ENCODE assay signal across 8 cellular contexts in the genomic region with DNA sequence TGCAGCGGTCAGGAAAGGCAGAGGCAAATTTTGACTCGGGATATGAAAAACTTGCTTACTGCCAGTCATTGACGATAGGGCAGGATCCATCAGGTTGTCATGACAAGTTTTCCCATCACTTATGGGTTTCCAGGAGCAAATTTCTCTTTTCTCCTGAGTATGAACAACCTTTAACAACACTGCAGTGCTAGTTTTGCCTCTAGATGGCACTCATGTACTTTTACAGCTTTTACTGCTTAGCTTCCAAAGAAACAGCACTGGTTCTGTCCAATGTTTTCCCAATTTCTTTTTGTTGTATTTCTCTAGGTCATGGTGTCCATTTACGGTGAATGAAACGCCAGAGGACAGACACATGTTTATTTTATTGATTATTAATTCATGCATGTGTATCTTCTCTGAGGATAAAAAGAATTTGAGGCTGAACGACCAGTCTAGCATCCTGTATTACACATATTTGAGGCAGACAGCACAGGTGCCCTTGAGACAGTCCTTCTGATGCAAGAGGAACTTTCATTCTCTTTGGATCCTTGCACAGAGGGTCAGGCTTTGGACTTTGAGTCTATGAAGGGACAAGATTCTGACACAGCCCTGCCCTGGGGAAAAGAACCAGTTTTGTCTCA.
DNase-seq lines count a peak whose midpoint lies in the region; ATAC-seq lines count a peak whose summit lies in the region.

No MANE protein-coding gene starts in this region.

- no peaks in the 10 kb centered on the region for H3K9me3 ChIP-seq in mesenchymal stem cell (ENCODE audit: control insufficient read depth, low read length)

- no peak overlapping the region for H3K27ac ChIP-seq in mesenchymal stem cell (ENCODE audit: low read length, poor library complexity, severe bottlenecking)

- no peak overlapping the region for H3K4me3 ChIP-seq in mesenchymal stem cell (ENCODE audit: insufficient read depth in 1 of 2, low read depth in 1 of 2, low read length in 2 of 2)

- H2BK12ac ChIP-seq in mesenchymal stem cell (ENCODE audit: low read length in 2 of 2) = no peak overlapping the region

- WGBS in mesenchymal stem cell = 39% methylated on average over 4 of the region's 6 CpGs

- H2BK120ac ChIP-seq in mesenchymal stem cell (ENCODE audit: low read depth, low read length) = no peak overlapping the region

- no peak overlapping the region for H4K91ac ChIP-seq in mesenchymal stem cell (ENCODE audit: low read length)

- no peak overlapping the region for H3K4me2 ChIP-seq in mesenchymal stem cell (ENCODE audit: low read length, poor library complexity, severe bottlenecking)

- DNase-seq in EH (ENCODE audit: low read depth) (peak; percentile 55), HPDE6-E6E7 (ENCODE audit: extremely low spot score) (peak; percentile 8), NCI-H774 (lab: John Stamatoyannopoulos, UW) (peak; percentile 79), dermis blood vessel endothelial cell (peak; percentile 73), mesenchymal stem cell (peak; percentile 43), HuH-7.5 (ENCODE audit: low spot score) (no peak)
- DNase-seq in stimulated activated CD4-positive, alpha-beta T cell treated with anti-CD3 and anti-CD28 coated beads, Interleukin-4, amount 100 ng/mL, for 4 hours = no peak

- H3K4me1 ChIP-seq in mesenchymal stem cell (ENCODE audit: control insufficient read depth, insufficient read depth, low read depth, low read length) = no peaks in the 10 kb centered on the region

- H2AFZ ChIP-seq in mesenchymal stem cell (ENCODE audit: low read depth, low read length) = no peak overlapping the region

- no peak overlapping the region for H3K9ac ChIP-seq in mesenchymal stem cell (ENCODE audit: low read length)

- H3K14ac ChIP-seq in mesenchymal stem cell (ENCODE audit: low read length in 2 of 2) = no peak overlapping the region

- H3K23ac ChIP-seq in mesenchymal stem cell (ENCODE audit: low read length in 2 of 2) = no peak overlapping the region

- H4K8ac ChIP-seq in mesenchymal stem cell (ENCODE audit: low read length) = no peak overlapping the region

- H3K36me3 ChIP-seq in mesenchymal stem cell (ENCODE audit: control insufficient read depth in 1 of 2, insufficient read depth in 2 of 2, low read depth in 1 of 2, low read length in 2 of 2) = no peaks in the 10 kb centered on the region

- H3K18ac ChIP-seq in mesenchymal stem cell (ENCODE audit: low read depth in 1 of 2, low read length in 2 of 2) = no peak overlapping the region

- no peak overlapping the region for H3K4ac ChIP-seq in mesenchymal stem cell (ENCODE audit: low read depth in 1 of 2, low read length in 2 of 2)

- peaks cover 0 to 46% of the 10 kb centered on the region in 2 experiments for H3K27me3 ChIP-seq in mesenchymal stem cell (ENCODE audit: control insufficient read depth in 1 of 2, insufficient read depth in 1 of 2, low read length in 2 of 2)

- ATAC-seq in HG02759 (IDR thresholded peaks at IDR 0.05; ENCODE audit: unreplicated experiment) = no peak

- H2BK15ac ChIP-seq in mesenchymal stem cell (ENCODE audit: low read depth, poor library complexity, severe bottlenecking) = no peak overlapping the region

- no peak overlapping the region for H2BK5ac ChIP-seq in mesenchymal stem cell (ENCODE audit: low read depth, low read length, poor library complexity, severe bottlenecking)

- H2AK5ac ChIP-seq in mesenchymal stem cell (ENCODE audit: low read length, severe bottlenecking) = no peak overlapping the region

- H3K79me1 ChIP-seq in mesenchymal stem cell (replicated peaks; ENCODE audit: low read length, poor library complexity, severe bottlenecking) = no peaks in the 10 kb centered on the region

Comparison
In these comparisons a context has a peak if more than half of its experiments do, and no peak if none do; other contexts are left out.
1. DNase-seq: peak in EH (single experiment), HPDE6-E6E7 (single experiment), NCI-H774 (single experiment), dermis blood vessel endothelial cell (single experiment) and mesenchymal stem cell (single experiment); none in stimulated activated CD4-positive, alpha-beta T cell treated with anti-CD3 and anti-CD28 coated beads, Interleukin-4, amount 100 ng/mL, for 4 hours (0 of 2) and HuH-7.5 (single experiment).